In genomic region chr12:98738539-98738938, GRCh38 we compare ENCODE assay signal across 18 cellular contexts.
DNase-seq lines count a peak whose midpoint lies in the region; ATAC-seq and TF ChIP-seq lines count a peak whose summit lies in the region.
"Had no signal": no experiment of that assay in that cellular context is flagged by ENCODE, and none has a peak within 500 bp of the region (broad histone marks: within the 10 kb centered on the region; RNA-seq: fewer than 3 reads in every experiment).

No MANE protein-coding gene starts in this region.

- no peak overlapping the region for H3K4me3 Mint-ChIP-seq in activated naive CD4-positive, alpha-beta T cell treated with anti-CD3 and anti-CD28 coated beads, Interleukin-2, amount 10 ng/mL, durations not matched to agents 7 days and 5 days
- H3K4me3 Mint-ChIP-seq: CD8-positive, alpha-beta T cell had no signal

- peak; percentile 27 for DNase-seq in activated CD4-positive, alpha-beta T cell treated with anti-CD3 and anti-CD28 coated beads for 48 hours
- no peak for DNase-seq in activated CD4-positive, alpha-beta T cell treated with anti-CD3 and anti-CD28 coated beads, Interleukin-2, amount 50 U/mL, for 4 hours
- no peak for DNase-seq in activated naive CD4-positive, alpha-beta T cell treated with anti-CD3 and anti-CD28 coated beads, Interleukin-2, amount 50 U/mL, for 72 hours (ENCODE audit: low spot score in 2 of 2)
- no peak for DNase-seq in activated naive CD4-positive, alpha-beta T cell treated with anti-CD3 and anti-CD28 coated beads, Interleukin-2, amount 10 ng/mL, durations not matched to agents 7 days and 5 days
- DNase-seq in dorsolateral prefrontal cortex (no peak), NOMO-1 treated with DMSO at 0.1 percent for 48 hours (lab: John Stamatoyannopoulos, UW; ENCODE audit: unreplicated experiment) (no peak), GDM1 (lab: John Stamatoyannopoulos, UW) (no peak)
- DNase-seq: AML-193; CD8-positive, alpha-beta T cell; GOT3; MV-4-11; NCI-H1105 treated with DMSO at 0.1 percent for 48 hours; NCI-H2081; NCI-H69; SHP77 treated with DMSO at 0.1 percent for 48 hours had no signal

- H3K4me3 ChIP-seq in dorsolateral prefrontal cortex, result no peak overlapping the region

- H3K27me3 ChIP-seq in dorsolateral prefrontal cortex, result no peaks in the 10 kb centered on the region

- TF ChIP-seq CTCF in VCaP (conservative IDR thresholded peaks at IDR 0.05) (no peak), dorsolateral prefrontal cortex (IDR thresholded peaks at IDR 0.05 in 54 of 56, conservative IDR thresholded peaks at IDR 0.05 in 2 of 56; ENCODE audit: low read depth in 1 of 56, partially characterized antibody in 56 of 56) (no peak)

- no peaks in the 10 kb centered on the region for H3K9me3 Mint-ChIP-seq in activated naive CD4-positive, alpha-beta T cell treated with anti-CD3 and anti-CD28 coated beads, Interleukin-2, amount 50 U/mL, for 72 hours
- no peaks in the 10 kb centered on the region for H3K9me3 Mint-ChIP-seq in activated naive CD4-positive, alpha-beta T cell treated with anti-CD3 and anti-CD28 coated beads, Interleukin-2, amount 10 ng/mL, durations not matched to agents 7 days and 5 days

- H3K27ac ChIP-seq in VCaP (peak overlapping the region; percentile 77; the same call in 1 of the 2 replicates), dorsolateral prefrontal cortex (peak overlapping the region in 51 of 59 donors; percentile 4 to 87 (median 60))
- H3K27ac ChIP-seq: RWPE1 had no signal

- intact Hi-C loops in dorsolateral prefrontal cortex (cut with DNase I), result no loop called here

- peaks cover 4 to 21% of the 10 kb centered on the region in 2 donors for H3K36me3 Mint-ChIP-seq in activated naive CD4-positive, alpha-beta T cell treated with anti-CD3 and anti-CD28 coated beads, Interleukin-2, amount 50 U/mL, for 72 hours
- peaks cover 5% of the 10 kb centered on the region for H3K36me3 Mint-ChIP-seq in activated naive CD4-positive, alpha-beta T cell treated with anti-CD3 and anti-CD28 coated beads, Interleukin-2, amount 10 ng/mL, durations not matched to agents 7 days and 5 days

- CTCF ChIA-PET in activated naive CD4-positive, alpha-beta T cell treated with anti-CD3 and anti-CD28 coated beads, Interleukin-2, amount 10 ng/mL, durations not matched to agents 7 days and 5 days (lab: Charles Lee), result interaction anchor here (0.7 to 1.0 kb wide), 3 partner anchors 9 to 259 kb away, joined by 3 read pairs; no protein-coding TSS in a partner anchor

- peak overlapping the region in 1 of 2 donors; percentile 45 for H3K27ac Mint-ChIP-seq in activated naive CD4-positive, alpha-beta T cell treated with anti-CD3 and anti-CD28 coated beads, Interleukin-2, amount 50 U/mL, for 72 hours
- H3K27ac Mint-ChIP-seq in activated naive CD4-positive, alpha-beta T cell treated with anti-CD3 and anti-CD28 coated beads, Interleukin-2, amount 10 ng/mL, durations not matched to agents 7 days and 5 days, result no peak overlapping the region
- H3K27ac Mint-ChIP-seq: CD8-positive, alpha-beta T cell had no signal

- ATAC-seq in activated naive CD4-positive, alpha-beta T cell treated with anti-CD3 and anti-CD28 coated beads, Interleukin-2, amount 50 U/mL, for 72 hours, result peak; percentile 31 to 49
- ATAC-seq: CD8-positive, alpha-beta T cell; HCT116 had no signal

- peaks cover 6% of the 10 kb centered on the region for H3K4me1 Mint-ChIP-seq in activated naive CD4-positive, alpha-beta T cell treated with anti-CD3 and anti-CD28 coated beads, Interleukin-2, amount 10 ng/mL, durations not matched to agents 7 days and 5 days

- peaks cover 26% of the 10 kb centered on the region for H3K27me3 Mint-ChIP-seq in activated naive CD4-positive, alpha-beta T cell treated with anti-CD3 and anti-CD28 coated beads, Interleukin-2, amount 10 ng/mL, durations not matched to agents 7 days and 5 days
